ENCODE assay signal across 1 cellular context in genomic region chr16:86502856-86503748, GRCh38.
TF ChIP-seq lines count a peak whose summit lies in the region.

No MANE protein-coding gene starts in this region.

TF ChIP-seq in IMR-90, 13 proteins besides CTCF, POLR2A, EP300 and RAD21:
- no peak for TF ChIP-seq RFX5 (IDR thresholded peaks at IDR 0.05; ENCODE audit: low read depth, low read length)
- TF ChIP-seq MXI1 (IDR thresholded peaks at IDR 0.05; ENCODE audit: borderline replicate concordance, low read depth, low read length) = peak; percentile 74; the same call in 1 of the 2 replicates
